ENCODE assay signal across 1 cellular context in genomic region chr17:4722678-4723240, GRCh38.
TF ChIP-seq lines count a peak whose summit lies in the region.

No MANE protein-coding gene starts in this region.

TF ChIP-seq in GM12891, 5 proteins besides CTCF, POLR2A, EP300 and RAD21:
- TF ChIP-seq PAX5 (IDR thresholded peaks at IDR 0.05; ENCODE audit: insufficient read depth, low read length, severe bottlenecking) (no peak), SPI1 (IDR thresholded peaks at IDR 0.05; ENCODE audit: low read depth, low read length) (0 out of 2 replicates have a peak, but pooled peaks have one; percentile 5)
